In the genomic region with DNA sequence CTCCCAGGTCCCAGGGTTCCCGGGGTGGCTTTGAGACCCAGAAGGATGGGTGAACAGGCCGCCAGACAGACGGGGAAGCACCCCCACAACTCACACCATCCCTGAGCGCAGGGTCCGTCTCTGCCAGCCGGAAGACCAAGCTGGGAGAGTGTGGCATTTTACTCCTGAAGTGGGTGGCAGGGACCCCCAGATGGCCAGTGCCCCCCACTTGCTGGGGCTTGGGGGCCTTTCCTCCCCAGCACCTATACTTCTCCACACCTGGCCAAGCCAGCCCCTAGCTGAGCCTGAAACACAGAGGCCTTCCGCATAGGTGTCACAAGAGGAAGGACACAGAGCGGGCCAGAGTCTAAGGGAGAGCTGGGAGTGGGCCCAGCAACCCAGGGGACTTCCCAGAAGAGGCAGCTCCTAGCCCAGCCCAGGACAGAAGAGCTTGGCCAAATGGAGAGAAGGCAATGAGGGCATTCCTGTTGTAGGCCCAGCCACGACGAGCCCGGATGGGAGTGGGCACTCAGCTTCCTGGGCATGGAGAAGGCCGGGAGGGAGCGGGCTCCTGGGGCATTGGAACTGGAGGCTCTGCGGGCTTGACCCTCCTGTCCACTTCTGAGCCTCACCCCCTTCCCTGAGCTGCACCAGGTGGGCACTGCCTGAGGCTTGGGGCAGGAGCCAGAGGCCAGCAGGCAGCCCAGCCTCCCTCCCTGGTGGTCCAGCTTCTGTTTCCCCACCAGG, we compare ENCODE assay signal across 12 cellular contexts. TPM values are rescaled to one million over a fixed set of nuclear protein-coding genes. Genes with fewer than 3 reads are reported as not detected.
A peak's percentile ranks its signal among the peaks of the same experiment; 100 is the strongest.
DNase-seq lines count a peak whose midpoint lies in the region; ATAC-seq and TF ChIP-seq lines count a peak whose summit lies in the region.
"Had no signal": no experiment of that assay in that cellular context is flagged by ENCODE, and none has a peak within 500 bp of the region (broad histone marks: within the 10 kb centered on the region; RNA-seq: fewer than 3 reads in every experiment).

No MANE protein-coding gene starts in this region.

- H3K4me3 ChIP-seq in spleen (no peak overlapping the region), A673 (ENCODE audit: low read depth, low read length, poor library complexity, severe bottlenecking) (no peak overlapping the region)
- H3K4me3 ChIP-seq: pancreas had no signal

- peaks cover 34 to 37% (median 36%) of the 10 kb centered on the region in 3 donors for H3K27me3 Mint-ChIP-seq in CD14-positive monocyte (ENCODE audit: low read depth in 3 of 3)
- no peaks in the 10 kb centered on the region for H3K27me3 Mint-ChIP-seq in brain

- CTCF ChIA-PET in A673 (lab: Charles Lee), result interaction anchor here (0.6 to 1.5 kb wide), 3 partner anchors 11 to 71 kb away, joined by 4 to 13 read pairs (median 5); partner anchors contain the start of gene CLBA1

- H3K4me1 Mint-ChIP-seq in CD14-positive monocyte (peaks cover 17% of the 10 kb centered on the region), brain (peaks cover 59% of the 10 kb centered on the region)

- 89 to 93% (median 91%) methylated on average over 11 to 14 of the region's 14 CpGs for WGBS in spleen, 5 donors

- TF ChIP-seq CTCF in CD14-positive monocyte (IDR thresholded peaks at IDR 0.05) (no peak), brain (conservative IDR thresholded peaks at IDR 0.05) (no peak), spleen (IDR thresholded peaks at IDR 0.05 in 8 of 11, conservative IDR thresholded peaks at IDR 0.05 in 3 of 11) (no peak), A673 (conservative IDR thresholded peaks at IDR 0.05; ENCODE audit: low read depth, low read length) (no peak)

- ATAC-seq in left ventricle myocardium superior (no peak), GM21367 (IDR thresholded peaks at IDR 0.05; ENCODE audit: unreplicated experiment) (no peak)

- H3K27me3 ChIP-seq in spleen (replicated peaks in 1 of 7) (peaks cover 0 to 84% (median 42%) of the 10 kb centered on the region in 7 donors), A673 (replicated peaks; ENCODE audit: insufficient read depth, low read depth, low read length, poor library complexity) (no peaks in the 10 kb centered on the region)
- H3K27me3 ChIP-seq: pancreas had no signal

- H3K36me3 Mint-ChIP-seq in CD14-positive monocyte (peaks cover 2 to 3% of the 10 kb centered on the region in 2 donors), brain (no peaks in the 10 kb centered on the region)
- H3K36me3 Mint-ChIP-seq: T-cell had no signal

- H3K9me3 Mint-ChIP-seq in CD14-positive monocyte, result peaks cover 0 to 14% (median 3%) of the 10 kb centered on the region in 7 donors
- H3K9me3 Mint-ChIP-seq in brain, result no peaks in the 10 kb centered on the region
- H3K9me3 Mint-ChIP-seq: T-cell had no signal

- H3K9me3 ChIP-seq in spleen (no peaks in the 10 kb centered on the region), A673 (ENCODE audit: low read depth, low read length, poor library complexity, severe bottlenecking) (no peaks in the 10 kb centered on the region)
- H3K9me3 ChIP-seq: pancreas had no signal

- intact Hi-C loops in CD14-positive monocyte (cut with micrococcal nuclease), result loop anchor here in 1 of 2 donors (5.0 kb wide), 3 partner anchors 42 to 207 kb away; partner anchors contain the start of gene NUDT14
- intact Hi-C loops in left ventricle myocardium superior (cut with micrococcal nuclease), result loop anchor here (10.0 kb wide), 1 partner anchor 70 kb away; no protein-coding TSS in a partner anchor
- intact Hi-C loops in spleen (cut with DNase I; ENCODE audit: low total_unique reads), result no loop called here
- intact Hi-C loops in A673 (cut with micrococcal nuclease; ENCODE audit: unreplicated experiment), result no loop called here

- H3K4me3 Mint-ChIP-seq in CD14-positive monocyte (no peak overlapping the region), brain (peak overlapping the region in 1 of 5 experiments; percentile 45)

- no peak for TF ChIP-seq POLR2A in spleen (IDR thresholded peaks at IDR 0.05)

- H3K4me1 ChIP-seq in spleen (peaks cover 9 to 55% (median 34%) of the 10 kb centered on the region in 6 donors), A673 (ENCODE audit: insufficient read depth, low read length, poor library complexity, severe bottlenecking) (peaks cover 12% of the 10 kb centered on the region)

- no peak overlapping the region for H3K27ac ChIP-seq in spleen
- H3K27ac ChIP-seq in A673 (ENCODE audit: low read depth, low read length, poor library complexity, severe bottlenecking), result no peak overlapping the region

- POLR2A ChIA-PET in A673 (lab: Charles Lee; ENCODE audit: low non-redundant PET), result no interaction called here

- H3K36me3 ChIP-seq in spleen (no peaks in the 10 kb centered on the region), A673 (ENCODE audit: insufficient read depth, low read length, poor library complexity, severe bottlenecking) (no peaks in the 10 kb centered on the region)
- H3K36me3 ChIP-seq: pancreas had no signal

- DNase-seq in CD14-positive monocyte (ENCODE audit: low spot score), result peak; percentile 40
- peak; percentile 23 for DNase-seq in left ventricle myocardium superior
- peak; percentile 72 for DNase-seq in spleen
- DNase-seq in A673 (ENCODE audit: low spot score), result no peak
- DNase-seq in inferior parietal cortex (ENCODE audit: extremely low spot score), result no peak
- DNase-seq in GM03348 (ENCODE audit: low spot score), result no peak
- DNase-seq: NCI-H187 treated with DMSO at 0.1 percent for 48 hours, T-cell had no signal

- no peak overlapping the region for H3K27ac Mint-ChIP-seq in CD14-positive monocyte
- peak overlapping the region in 4 of 5 experiments; percentile 36 to 77 (median 50) for H3K27ac Mint-ChIP-seq in brain
- H3K27ac Mint-ChIP-seq: T-cell had no signal

- no TSS peak for BruUV-seq in A673 (replicated peaks; lab: Mats Ljungman, UMichigan)

RNA-seq across cellular contexts. Expression of gene AHNAK2, which starts 3.3 kb away (rescaled TPM):
- polyA plus RNA-seq in CD14-positive monocyte (under 1 TPM in 1 of 2 donors, not detected in 1; 0.01 TPM), brain (ENCODE audit: insufficient read depth, low read depth, low replicate concordance) (6.6 TPM), spleen (under 1 TPM; 0.30 to 0.86 (median 0.76) TPM)
- total RNA-seq in left ventricle myocardium superior (2.5 TPM), spleen (1 to 10 TPM in 1 of 7 donors, under 1 TPM in 6; 0.26 to 1.3 (median 0.66) TPM), A673 (2021) (0.56 and 0.59 TPM in 2 replicates)

RNA-seq across cellular contexts. Expression of gene CLBA1, which starts 10.8 kb away (rescaled TPM):
- polyA plus RNA-seq in CD14-positive monocyte, result under 1 TPM; 0.62 to 0.76 TPM
- polyA plus RNA-seq in brain (ENCODE audit: insufficient read depth, low read depth, low replicate concordance), result 15.8 TPM
- total RNA-seq in left ventricle myocardium superior, result 1.5 TPM
- total RNA-seq in spleen, result 1 to 10 TPM; 1.7 to 4.0 (median 3.4) TPM
- 1 to 10 TPM; 3.7 to 4.3 (median 3.9) TPM for polyA plus RNA-seq in spleen
- 14.3 and 14.6 TPM in 2 replicates for total RNA-seq in A673 (2021)

RNA-seq across cellular contexts. Expression of gene CDCA4, which starts 46.1 kb away (rescaled TPM):
- polyA plus RNA-seq in CD14-positive monocyte, result 10 to 100 TPM in 1 of 2 donors, 1 to 10 TPM in 1; 8.6 to 12.0 TPM
- polyA plus RNA-seq in brain (ENCODE audit: insufficient read depth, low read depth, low replicate concordance), result 35.8 TPM
- total RNA-seq in left ventricle myocardium superior, result 1.9 TPM
- 10 to 100 TPM in 2 of 7 donors, 1 to 10 TPM in 5; 6.5 to 15.1 (median 8.7) TPM for total RNA-seq in spleen
- polyA plus RNA-seq in spleen, result 10 to 100 TPM in 1 of 3 donors, 1 to 10 TPM in 2; 5.8 to 10.5 (median 8.5) TPM
- 49.7 and 51.1 TPM in 2 replicates for total RNA-seq in A673 (2021)

RNA-seq across cellular contexts. Expression of gene PLD4, which starts 50.1 kb away (rescaled TPM):
- polyA plus RNA-seq in CD14-positive monocyte (10 to 100 TPM; 15.1 to 15.5 TPM), brain (ENCODE audit: insufficient read depth, low read depth, low replicate concordance) (6.0 TPM), spleen (10 to 100 TPM; 25.8 to 31.3 (median 29.8) TPM)
- total RNA-seq in left ventricle myocardium superior (0.27 TPM), spleen (10 to 100 TPM in 6 of 7 donors, 1 to 10 TPM in 1; 5.4 to 30.2 (median 13.9) TPM), A673 (2021) (not detected in 2 replicates)
- total RNA-seq: activated CD8-positive, alpha-beta memory T cell treated with anti-CD3 and anti-CD28 coated beads for 36 hours had no signal

Comparison
In these comparisons a context has a peak if more than half of its experiments do, and no peak if none do; other contexts are left out.
1. DNase-seq: peak in CD14-positive monocyte (single experiment), left ventricle myocardium superior (single experiment) and spleen (single experiment); none in A673 (single experiment), inferior parietal cortex (single experiment) and GM03348 (single experiment).
2. H3K27ac Mint-ChIP-seq: peak in brain (4 of 5); none in CD14-positive monocyte (0 of 7).